In genomic region chr19:48452656-48453480, GRCh38 we compare ENCODE assay signal across 27 cellular contexts. TPM values are rescaled to one million over a fixed set of nuclear protein-coding genes. Genes with fewer than 3 reads are reported as not detected.
DNase-seq lines count a peak whose midpoint lies in the region; ATAC-seq lines count a peak whose summit lies in the region.
"Had no signal": no experiment of that assay in that cellular context is flagged by ENCODE, and none has a peak within 500 bp of the region (broad histone marks: within the 10 kb centered on the region; RNA-seq: fewer than 3 reads in every experiment).

No MANE protein-coding gene starts in this region.

- DNase-seq in activated effector memory CD4-positive, alpha-beta T cell treated with anti-CD3 and anti-CD28 coated beads, Interleukin-2, amount 50 U/mL, for 16 hours: peak; percentile 62
- no peak for DNase-seq in activated effector memory CD4-positive, alpha-beta T cell treated with Interleukin-2 at 50 U/mL for 16 hours
- DNase-seq in left lobe of liver (ENCODE audit: low spot score) (no peak), superior temporal gyrus (ENCODE audit: extremely low spot score) (peak; percentile 7), immature natural killer cell (no peak), NCI-H2107 (lab: John Stamatoyannopoulos, UW) (no peak)
- DNase-seq: 8988T; activated CD4-positive, alpha-beta T cell treated with anti-CD3 and anti-CD28 coated beads for 36 hours; activated CD8-positive, alpha-beta T cell treated with anti-CD3 and anti-CD28 coated beads, Interleukin-2, amount 10 ng/mL, durations not matched to agents 7 days and 5 days; amniotic stem cell; DMS79 treated with DMSO at 0.1 percent for 48 hours; GDM1; HCEC 1CT; left cardiac atrium; mesenchymal stem cell; NCI-H1436; SHP77 treated with DMSO at 0.1 percent for 48 hours; stimulated activated CD4-positive, alpha-beta T cell treated with anti-CD3 and anti-CD28 coated beads, Interleukin-1b, Interleukin-23, amount 100 ng/mL, for 48 hours; stimulated activated naive CD4-positive, alpha-beta T cell treated with Interleukin-2 at 50 U/mL for 16 hours; SW 1271; T-helper 9 cell had no signal

- peaks cover 10 to 19% of the 10 kb centered on the region in 2 donors for H3K4me1 Mint-ChIP-seq in immature natural killer cell

- peaks cover 0 to 2% (median 0%) of the 10 kb centered on the region in 3 donors for H3K27me3 Mint-ChIP-seq in immature natural killer cell (ENCODE audit: low read depth in 3 of 3)
- H3K27me3 Mint-ChIP-seq: activated CD4-positive, alpha-beta T cell treated with anti-CD3 and anti-CD28 coated beads for 36 hours; activated naive CD4-positive, alpha-beta T cell treated with anti-CD3 and anti-CD28 coated beads, Interleukin-2, amount 50 U/mL, for 24 hours; brain had no signal

- H3K4me3 Mint-ChIP-seq in immature natural killer cell: no peak overlapping the region
- H3K4me3 Mint-ChIP-seq: activated CD4-positive, alpha-beta T cell treated with anti-CD3 and anti-CD28 coated beads for 36 hours; activated CD8-positive, alpha-beta T cell treated with anti-CD3 and anti-CD28 coated beads, Interleukin-2, amount 10 ng/mL, durations not matched to agents 7 days and 5 days; activated naive CD4-positive, alpha-beta T cell treated with anti-CD3 and anti-CD28 coated beads, Interleukin-2, amount 50 U/mL, for 24 hours; brain had no signal

- ATAC-seq in left lobe of liver: peak; percentile 81
- ATAC-seq: activated CD4-positive, alpha-beta T cell treated with anti-CD3 and anti-CD28 coated beads for 36 hours; activated CD8-positive, alpha-beta T cell treated with anti-CD3 and anti-CD28 coated beads, Interleukin-2, amount 10 ng/mL, durations not matched to agents 7 days and 5 days; gastroesophageal sphincter; left cardiac atrium; pancreas had no signal

- peaks cover 12 to 37% (median 19%) of the 10 kb centered on the region in 3 donors for H3K36me3 Mint-ChIP-seq in immature natural killer cell

- H3K9me3 Mint-ChIP-seq in immature natural killer cell: no peaks in the 10 kb centered on the region
- H3K9me3 Mint-ChIP-seq: activated naive CD4-positive, alpha-beta T cell treated with anti-CD3 and anti-CD28 coated beads, Interleukin-2, amount 50 U/mL, for 24 hours; brain had no signal

- no peak overlapping the region for H3K27ac Mint-ChIP-seq in immature natural killer cell
- H3K27ac Mint-ChIP-seq: activated CD4-positive, alpha-beta T cell treated with anti-CD3 and anti-CD28 coated beads for 36 hours; activated CD8-positive, alpha-beta T cell treated with anti-CD3 and anti-CD28 coated beads, Interleukin-2, amount 10 ng/mL, durations not matched to agents 7 days and 5 days; activated naive CD4-positive, alpha-beta T cell treated with anti-CD3 and anti-CD28 coated beads, Interleukin-2, amount 50 U/mL, for 24 hours had no signal

RNA-seq across cellular contexts. Expression of gene KCNJ14, which starts 2.5 kb away (rescaled TPM):
- total RNA-seq in left lobe of liver: 0.38 TPM
- polyA plus RNA-seq in immature natural killer cell: under 1 TPM in 2 of 3 donors, not detected in 1; 0.06 to 0.07 TPM

RNA-seq across cellular contexts. Expression of gene GRWD1, which starts 7.1 kb away (rescaled TPM):
- total RNA-seq in left lobe of liver: 16.0 TPM
- 10 to 100 TPM; 32.3 to 42.4 (median 34.6) TPM for polyA plus RNA-seq in immature natural killer cell

RNA-seq across cellular contexts. Expression of gene CYTH2, which starts 16.3 kb away (rescaled TPM):
- 13.9 TPM for total RNA-seq in left lobe of liver
- 10 to 100 TPM; 14.4 to 37.6 (median 29.6) TPM for polyA plus RNA-seq in immature natural killer cell

RNA-seq across cellular contexts. Expression of gene LMTK3, which starts 58.8 kb away (rescaled TPM):
- total RNA-seq in left lobe of liver: 0.43 TPM
- not detected for polyA plus RNA-seq in immature natural killer cell

RNA-seq across cellular contexts. Expression of gene GRIN2D, which starts 59.4 kb away (rescaled TPM):
- 0.20 TPM for total RNA-seq in left lobe of liver
- not detected for polyA plus RNA-seq in immature natural killer cell
- total RNA-seq: Calu3, LHCN-M2 had no signal

Comparison
In these comparisons a context has a peak if more than half of its experiments do, and no peak if none do; other contexts are left out.
1. DNase-seq: peak in activated effector memory CD4-positive, alpha-beta T cell treated with anti-CD3 and anti-CD28 coated beads, Interleukin-2, amount 50 U/mL, for 16 hours (single experiment) and superior temporal gyrus (single experiment); none in activated effector memory CD4-positive, alpha-beta T cell treated with Interleukin-2 at 50 U/mL for 16 hours (single experiment), left lobe of liver (single experiment), immature natural killer cell (0 of 3) and NCI-H2107 (single experiment).